ENCODE assay signal across 12 cellular contexts in genomic region chr1:20366076-20366765, GRCh38.
DNase-seq lines count a peak whose midpoint lies in the region; ATAC-seq and TF ChIP-seq lines count a peak whose summit lies in the region.
"Had no signal": no experiment of that assay in that cellular context is flagged by ENCODE, and none has a peak within 500 bp of the region (broad histone marks: within the 10 kb centered on the region; RNA-seq: fewer than 3 reads in every experiment).

No MANE protein-coding gene starts in this region.

- H3K36me3 ChIP-seq in GM23248 (ENCODE audit: low read depth): no peaks in the 10 kb centered on the region
- H3K36me3 ChIP-seq in Panc1 (ENCODE audit: control insufficient read depth, insufficient read depth, low read length): no peaks in the 10 kb centered on the region
- no peaks in the 10 kb centered on the region for H3K36me3 ChIP-seq in right atrium auricular region
- no peaks in the 10 kb centered on the region for H3K36me3 ChIP-seq in prostate gland
- H3K36me3 ChIP-seq: left lung had no signal

- POLR2A ChIA-PET in Panc1 (lab: Charles Lee): no interaction called here

- in situ Hi-C loops in GM23248 (cut with MboI) (no loop called here), Panc1 (cut with HindIII; ENCODE audit: low pct_unique_long_range_greater_than_20kb, low sequenced_read_pairs) (no loop called here)

- H4K20me1 ChIP-seq in GM23248 (ENCODE audit: insufficient read depth): no peaks in the 10 kb centered on the region

- peak overlapping the region; percentile 56; the same call in 1 of the 2 replicates for H2AFZ ChIP-seq in GM23248

- intact Hi-C loops in Panc1 (cut with micrococcal nuclease; ENCODE audit: unreplicated experiment): no loop called here
- intact Hi-C loops in prostate gland (cut with DNase I): loop anchor here (10.0 kb wide), 1 partner anchor 151 kb away; no protein-coding TSS in a partner anchor

- H3K79me2 ChIP-seq in GM23248 (ENCODE audit: insufficient read depth): no peaks in the 10 kb centered on the region

- no peak for TF ChIP-seq POLR2A in prostate gland (IDR thresholded peaks at IDR 0.05)

- CTCF ChIA-PET in Panc1 (lab: Charles Lee): no interaction called here

- BruUV-seq in Panc1 (replicated peaks; lab: Mats Ljungman, UMichigan): no TSS peak

- H3K9me3 ChIP-seq in GM23248 (ENCODE audit: low read depth) (no peaks in the 10 kb centered on the region), Panc1 (ENCODE audit: control insufficient read depth, insufficient read depth, low read depth, low read length) (no peaks in the 10 kb centered on the region), right atrium auricular region (no peaks in the 10 kb centered on the region), prostate gland (no peaks in the 10 kb centered on the region)
- H3K9me3 ChIP-seq: left lung had no signal

- no peak overlapping the region for H3K9ac ChIP-seq in GM23248

- DNase-seq in GM23248 (peak; percentile 50), Panc1 (ENCODE audit: low read depth, low spot score) (no peak), right atrium auricular region (ENCODE audit: low spot score) (no peak), prostate gland (ENCODE audit: low spot score) (no peak), EL (no peak), NOMO-1 (lab: John Stamatoyannopoulos, UW; ENCODE audit: unreplicated experiment in 2 of 2) (no peak)
- DNase-seq in central memory CD4-positive, alpha-beta T cell: no peak
- DNase-seq: left lung; NCI-H2029; stimulated activated CD4-positive, alpha-beta T cell treated with anti-CD3 and anti-CD28 coated beads, Interleukin-2, amount 100 ng/mL, for 48 hours; T-helper 2 cell had no signal

- H3K27ac ChIP-seq in GM23248 (no peak overlapping the region), Panc1 (ENCODE audit: low read length) (no peak overlapping the region), right atrium auricular region (no peak overlapping the region), prostate gland (peak overlapping the region in 1 of 2 donors; percentile 0)
- H3K27ac ChIP-seq: left lung had no signal

- H3F3A ChIP-seq in GM23248 (ENCODE audit: insufficient read depth): no peaks in the 10 kb centered on the region

- H3K4me1 ChIP-seq in GM23248 (ENCODE audit: insufficient read depth): no peaks in the 10 kb centered on the region
- no peaks in the 10 kb centered on the region; the same call in 1 of the 2 replicates for H3K4me1 ChIP-seq in Panc1 (ENCODE audit: control insufficient read depth, insufficient read depth, low read length)
- peaks cover 0 to 31% of the 10 kb centered on the region in 2 donors for H3K4me1 ChIP-seq in right atrium auricular region
- no peaks in the 10 kb centered on the region for H3K4me1 ChIP-seq in prostate gland (replicated peaks)

- no peaks in the 10 kb centered on the region for H3K9me2 ChIP-seq in GM23248 (ENCODE audit: insufficient read depth)

- peak overlapping the region; percentile 70 for H3K4me2 ChIP-seq in GM23248 (ENCODE audit: unreplicated experiment)

- 6 to 7% methylated on average over 62 to 80 of the region's 80 CpGs for WGBS in GM23248 (ENCODE audit: low coverage in 1 of 2, low lambda C conversion rate in 2 of 2, missing lambda C conversion rate in 2 of 2), 2 experiments
- 3% methylated on average over 59 of the region's 80 CpGs for WGBS in prostate gland

- peaks cover 37% of the 10 kb centered on the region for H3K27me3 ChIP-seq in GM23248 (replicated peaks; ENCODE audit: insufficient read depth)
- H3K27me3 ChIP-seq in Panc1 (ENCODE audit: control insufficient read depth, insufficient read depth, low read length): peaks cover 20% of the 10 kb centered on the region
- H3K27me3 ChIP-seq in right atrium auricular region: no peaks in the 10 kb centered on the region
- no peaks in the 10 kb centered on the region for H3K27me3 ChIP-seq in prostate gland (replicated peaks; ENCODE audit: insufficient read depth)

- ATAC-seq in Panc1 (no peak), GM19397 (IDR thresholded peaks at IDR 0.05; ENCODE audit: unreplicated experiment) (no peak)

- H3K4me3 ChIP-seq in GM23248 (peak overlapping the region; percentile 54), Panc1 (ENCODE audit: low read depth in 2 of 2, low read length in 2 of 2) (peak overlapping the region; percentile 24 to 41), right atrium auricular region (peak overlapping the region; percentile 26 to 46), prostate gland (peak overlapping the region; percentile 2 to 14)
- H3K4me3 ChIP-seq: left lung had no signal

- TF ChIP-seq CTCF in Panc1 (IDR thresholded peaks at IDR 0.05) (no peak), right atrium auricular region (IDR thresholded peaks at IDR 0.05) (no peak), prostate gland (IDR thresholded peaks at IDR 0.05) (no peak)
